In the genomic region with DNA sequence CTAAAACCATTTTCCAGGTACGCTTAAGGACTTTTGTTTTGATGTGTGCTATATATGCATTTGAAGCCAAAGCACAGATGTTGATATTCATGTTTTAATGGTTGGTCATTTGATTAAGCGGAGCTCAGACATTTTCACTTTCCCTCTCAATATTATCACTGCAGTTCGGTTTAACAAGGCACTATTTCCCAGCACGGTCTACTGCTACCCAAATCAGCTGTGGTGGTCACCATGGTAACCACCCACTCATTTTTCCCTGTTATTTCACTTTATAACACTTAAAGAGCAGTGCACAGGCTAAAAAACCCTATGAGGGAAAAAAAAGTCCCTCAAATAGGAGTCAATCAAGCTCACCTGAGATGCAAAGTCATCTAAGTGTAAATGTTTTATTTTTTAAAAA, we compare ENCODE assay signal across 14 cellular contexts.
A peak's percentile ranks its signal among the peaks of the same experiment; 100 is the strongest.
DNase-seq lines count a peak whose midpoint lies in the region; ATAC-seq and TF ChIP-seq lines count a peak whose summit lies in the region.
"Had no signal": no experiment of that assay in that cellular context is flagged by ENCODE, and none has a peak within 500 bp of the region (broad histone marks: within the 10 kb centered on the region; RNA-seq: fewer than 3 reads in every experiment).

No MANE protein-coding gene starts in this region.

- TF ChIP-seq CTCF in colonic mucosa (IDR thresholded peaks at IDR 0.05): no peak

- 13 to 22% methylated on average over 3 of the region's 4 CpGs for WGBS in mesodermal cell (ENCODE audit: insufficient coverage in 2 of 2), 2 experiments

- H3K27me3 ChIP-seq in colonic mucosa: no peaks in the 10 kb centered on the region

- ATAC-seq in GM21619 (IDR thresholded peaks at IDR 0.05; ENCODE audit: unreplicated experiment) (peak; percentile 56), HG03460 (IDR thresholded peaks at IDR 0.05; ENCODE audit: unreplicated experiment) (no peak)
- ATAC-seq: activated naive CD4-positive, alpha-beta T cell treated with anti-CD3 and anti-CD28 coated beads, Interleukin-2, amount 50 U/mL, for 72 hours had no signal

- H3K4me1 ChIP-seq in mesodermal cell (ENCODE audit: control insufficient read depth, insufficient read depth, low read length, poor library complexity, severe bottlenecking) (peaks cover 28% of the 10 kb centered on the region), colonic mucosa (no peaks in the 10 kb centered on the region)

- H3K27ac ChIP-seq in SK-N-MC (peak overlapping the region; percentile 99), mesodermal cell (ENCODE audit: low read depth, low read length, severe bottlenecking) (peak overlapping the region; percentile 89), colonic mucosa (no peak overlapping the region)

- intact Hi-C loops in colonic mucosa (cut with DNase I): loop anchor here (10.0 kb wide), 1 partner anchor 431 kb away; no protein-coding TSS in a partner anchor

- no peaks in the 10 kb centered on the region for H3K9me3 ChIP-seq in SK-N-MC (ENCODE audit: low read depth, low read length)
- no peaks in the 10 kb centered on the region for H3K9me3 ChIP-seq in mesodermal cell (ENCODE audit: control insufficient read depth, low read length)
- H3K9me3 ChIP-seq in colonic mucosa: no peaks in the 10 kb centered on the region

- no peaks in the 10 kb centered on the region; the same call in 1 of the 2 replicates for H3K36me3 ChIP-seq in SK-N-MC (ENCODE audit: insufficient read depth, low read length)
- H3K36me3 ChIP-seq in mesodermal cell (ENCODE audit: control insufficient read depth, insufficient read depth, low read length): no peaks in the 10 kb centered on the region
- no peaks in the 10 kb centered on the region for H3K36me3 ChIP-seq in colonic mucosa

- peak overlapping the region; percentile 82 for H3K4me3 ChIP-seq in SK-N-MC
- H3K4me3 ChIP-seq in mesodermal cell (ENCODE audit: extremely low read depth, insufficient read depth, low read length, poor library complexity, severe bottlenecking): no peak overlapping the region
- no peak overlapping the region for H3K4me3 ChIP-seq in colonic mucosa
- H3K4me3 ChIP-seq: lung had no signal

- H3K9ac ChIP-seq in SK-N-MC (ENCODE audit: insufficient read length) (peak overlapping the region; percentile 85), colonic mucosa (ENCODE audit: low read depth in 2 of 2, low read length in 2 of 2) (no peak overlapping the region)

- peak; percentile 25 for DNase-seq in Daoy (ENCODE audit: low read depth)
- no peak for DNase-seq in SK-N-MC (ENCODE audit: low read depth, low spot score)
- no peak for DNase-seq in GOT3 (lab: John Stamatoyannopoulos, UW)
- no peak for DNase-seq in AG08396 (ENCODE audit: low spot score)
- DNase-seq in colonic mucosa: no peak
- DNase-seq: activated CD4-positive, alpha-beta T cell treated with anti-CD3 and anti-CD28 coated beads, Interleukin-2, amount 50 U/mL, for 48 hours; AML-193; NCI-H1694 treated with DMSO at 0.1 percent for 48 hours; SW 1271 had no signal
